ENCODE assay signal across 8 cellular contexts in the genomic region with DNA sequence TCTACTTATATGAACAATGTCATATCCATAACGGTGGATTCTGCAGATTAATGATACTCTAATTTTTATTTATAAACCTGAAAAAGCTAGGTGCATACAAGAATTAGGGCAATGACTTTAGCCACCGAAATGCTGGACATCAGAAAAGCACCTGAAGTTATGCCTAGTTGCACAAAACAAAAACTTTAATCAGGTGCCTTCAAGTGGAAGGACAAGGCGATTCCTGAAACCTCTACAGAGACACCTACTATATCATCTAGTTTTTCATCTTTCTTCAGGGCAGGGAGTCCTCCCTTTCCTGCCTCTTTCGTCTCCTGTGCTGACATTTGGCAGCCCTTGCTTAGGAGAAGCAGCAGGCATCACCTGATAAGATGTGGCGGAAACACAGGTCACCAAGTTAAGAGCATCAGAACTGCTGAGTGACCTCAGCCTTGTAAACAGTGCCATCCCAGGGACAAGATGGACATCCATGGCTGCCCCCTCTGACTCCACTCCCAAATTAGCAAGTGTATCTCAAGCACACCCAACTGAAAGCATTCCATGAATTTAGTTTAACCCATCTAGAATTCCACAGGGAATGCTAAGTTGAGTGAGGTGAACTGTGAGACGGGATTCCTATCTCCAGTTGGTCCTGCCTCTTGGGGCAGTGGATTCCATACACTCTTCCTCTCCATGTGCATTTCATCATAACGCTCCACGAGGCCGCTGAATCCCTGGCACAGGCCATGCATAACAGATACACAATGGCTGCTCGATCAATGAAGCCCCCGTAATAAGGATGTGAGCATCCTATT. TPM values are rescaled to one million over a fixed set of nuclear protein-coding genes. Genes with fewer than 3 reads are reported as not detected.
DNase-seq lines count a peak whose midpoint lies in the region; ATAC-seq and TF ChIP-seq lines count a peak whose summit lies in the region.

No MANE protein-coding gene starts in this region.

- no peaks in the 10 kb centered on the region for H3K27me3 ChIP-seq in BLaER1 treated with 17β-estradiol and CSF1 and Interleukin-3, amounts not matched to agents 10 nM and 100 nM
- no peaks in the 10 kb centered on the region for H3K27me3 ChIP-seq in osteoblast (ENCODE audit: insufficient read depth, low read length)

- H3K4me3 ChIP-seq in BLaER1 treated with 17β-estradiol and CSF1 and Interleukin-3, amounts not matched to agents 10 nM and 100 nM = no peak overlapping the region
- H3K4me3 ChIP-seq in fibroblast of mammary gland (ENCODE audit: control insufficient read depth, low read depth, low read length) = no peak overlapping the region
- H3K4me3 ChIP-seq in osteoblast (ENCODE audit: insufficient read depth, low read length) = no peak overlapping the region

- no peak for ATAC-seq in HG03095 (IDR thresholded peaks at IDR 0.05; ENCODE audit: unreplicated experiment)

- no peaks in the 10 kb centered on the region for H3K9me3 ChIP-seq in BLaER1 treated with 17β-estradiol and CSF1 and Interleukin-3, amounts not matched to agents 10 nM and 100 nM (replicated peaks in 1 of 11)
- no peaks in the 10 kb centered on the region for H3K9me3 ChIP-seq in osteoblast (ENCODE audit: low read depth, low read length)

- H3K27ac ChIP-seq in BLaER1 treated with 17β-estradiol and CSF1 and Interleukin-3, amounts not matched to agents 10 nM and 100 nM = no peak overlapping the region
- H3K27ac ChIP-seq in VCaP (peak overlapping the region; percentile 94), osteoblast (ENCODE audit: low read depth, low read length) (peak overlapping the region; percentile 98)

- DNase-seq in fibroblast of mammary gland (ENCODE audit: low read depth) (peak; percentile 38), osteoblast (ENCODE audit: insufficient read length, low spot score, missing footprints) (no peak), RKO (ENCODE audit: low spot score) (no peak), NCI-H2107 treated with DMSO at 0.1 percent for 48 hours (lab: John Stamatoyannopoulos, UW; ENCODE audit: unreplicated experiment) (no peak), SHP77 treated with DMSO at 0.1 percent for 48 hours (lab: John Stamatoyannopoulos, UW) (no peak)

- H2AFZ ChIP-seq in osteoblast (ENCODE audit: low read length) = no peak overlapping the region

- H3K36me3 ChIP-seq in BLaER1 treated with 17β-estradiol and CSF1 and Interleukin-3, amounts not matched to agents 10 nM and 100 nM = peaks cover 7 to 57% (median 27%) of the 10 kb centered on the region in 11 experiments; a peak in 16 of 22 replicates
- H3K36me3 ChIP-seq in osteoblast (ENCODE audit: insufficient read depth, low read length) = peaks cover 19% of the 10 kb centered on the region

- H3K9ac ChIP-seq in BLaER1 treated with 17β-estradiol and CSF1 and Interleukin-3, amounts not matched to agents 10 nM and 100 nM = peak overlapping the region in 5 of 11 experiments; percentile 18 to 79 (median 69); a peak in 5 of 22 replicates

- peak overlapping the region; percentile 94 to 99 (median 97) for H3K4me2 ChIP-seq in BLaER1 treated with 17β-estradiol and CSF1 and Interleukin-3, amounts not matched to agents 10 nM and 100 nM
- peak overlapping the region; percentile 86 for H3K4me2 ChIP-seq in osteoblast (ENCODE audit: insufficient read depth, low read length)

- peaks cover 88 to 97% (median 92%) of the 10 kb centered on the region in 10 experiments for H3K4me1 ChIP-seq in BLaER1 treated with 17β-estradiol and CSF1 and Interleukin-3, amounts not matched to agents 10 nM and 100 nM
- H3K4me1 ChIP-seq in osteoblast (ENCODE audit: insufficient read depth, low read length) = peaks cover 83% of the 10 kb centered on the region

- H4K20me1 ChIP-seq in BLaER1 treated with 17β-estradiol and CSF1 and Interleukin-3, amounts not matched to agents 10 nM and 100 nM = peaks cover 78 to 100% (median 95%) of the 10 kb centered on the region in 11 experiments
- peaks cover 40% of the 10 kb centered on the region for H4K20me1 ChIP-seq in osteoblast (ENCODE audit: insufficient read depth, low read length)

- no peak for TF ChIP-seq CTCF in VCaP (conservative IDR thresholded peaks at IDR 0.05)
- TF ChIP-seq CTCF in fibroblast of mammary gland (conservative IDR thresholded peaks at IDR 0.05; ENCODE audit: control insufficient read depth, insufficient read depth, low read depth, low read length) = no peak
- TF ChIP-seq CTCF in osteoblast (IDR thresholded peaks at IDR 0.05; ENCODE audit: extremely low read depth, low read depth, low read length) = no peak

- peaks cover 82% of the 10 kb centered on the region for H3K79me2 ChIP-seq in osteoblast (ENCODE audit: insufficient read depth, low read length)

RNA-seq across cellular contexts. Expression of a gene that starts 5.8 kb away (rescaled TPM):
- total RNA-seq in osteoblast = 14.8 and 16.5 TPM in 2 replicates

RNA-seq across cellular contexts. Expression of a gene that starts 21.2 kb away (rescaled TPM):
- total RNA-seq in osteoblast = 0.36 and 0.59 TPM in 2 replicates

Comparison
In these comparisons a context has a peak if more than half of its experiments do, and no peak if none do; other contexts are left out.
1. H3K27ac ChIP-seq: peak in VCaP (single experiment) and osteoblast (single experiment); none in BLaER1 treated with 17β-estradiol and CSF1 and Interleukin-3, amounts not matched to agents 10 nM and 100 nM (0 of 11).